Comparison of ENCODE assay signal across 10 cellular contexts in the genomic region with DNA sequence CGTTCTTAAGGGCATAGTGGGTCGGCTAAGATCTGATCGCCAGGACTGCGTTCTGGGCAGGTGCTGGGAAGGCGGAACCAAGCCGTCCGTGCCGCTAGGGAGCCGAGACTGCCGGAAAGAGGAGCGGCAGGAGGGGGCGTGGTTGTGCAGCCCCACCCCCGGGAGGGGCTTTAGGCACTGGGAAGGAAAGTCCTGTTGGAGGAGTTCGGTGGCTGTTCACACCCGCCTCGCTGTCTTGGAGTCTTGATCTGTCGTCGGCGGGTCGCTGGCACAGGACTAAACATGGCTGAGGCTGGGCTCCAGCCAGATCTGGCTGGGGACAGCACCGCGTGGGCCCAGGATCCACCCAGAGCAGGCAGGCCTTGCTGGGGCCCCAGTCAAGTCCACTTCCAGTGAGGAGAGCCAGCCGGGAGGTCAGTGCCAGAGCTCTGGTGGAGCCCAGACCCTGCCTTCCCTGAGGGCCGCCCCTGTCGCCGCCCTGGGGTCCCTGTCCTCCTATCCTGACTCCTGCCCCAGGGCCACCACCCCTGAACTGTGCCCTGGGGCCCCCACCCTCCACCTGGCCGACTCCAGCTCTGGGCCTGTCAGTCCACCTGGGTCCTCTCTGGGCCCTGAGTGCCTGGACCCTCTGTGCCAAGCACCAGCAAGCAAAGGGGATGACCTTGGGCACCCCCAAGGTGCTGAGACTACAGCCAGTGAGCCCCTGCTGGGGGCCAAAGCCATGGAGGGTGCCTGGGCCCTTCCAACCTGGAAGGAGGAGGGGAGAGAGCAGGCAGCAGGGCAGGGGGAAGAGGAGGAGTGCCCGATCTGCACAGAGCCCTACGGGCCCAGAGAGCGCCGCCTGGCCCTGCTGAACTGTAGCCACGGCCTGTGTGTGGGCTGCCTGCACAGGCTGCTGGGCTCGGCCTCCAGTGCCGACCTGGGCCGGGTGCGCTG. TPM values are rescaled to one million over a fixed set of nuclear protein-coding genes. Genes with fewer than 3 reads are reported as not detected.
A peak's percentile ranks its signal among the peaks of the same experiment; 100 is the strongest.
DNase-seq lines count a peak whose midpoint lies in the region; ATAC-seq and TF ChIP-seq lines count a peak whose summit lies in the region.
"Had no signal": no experiment of that assay in that cellular context is flagged by ENCODE, and none has a peak within 500 bp of the region (broad histone marks: within the 10 kb centered on the region; RNA-seq: fewer than 3 reads in every experiment).

No MANE protein-coding gene starts in this region.

- no peaks in the 10 kb centered on the region for H3K9me3 Mint-ChIP-seq in MCF 10A (ENCODE audit: unreplicated experiment)
- no peaks in the 10 kb centered on the region for H3K9me3 Mint-ChIP-seq in activated T-cell treated with anti-CD3 and anti-CD28 coated beads, Interleukin-2, amount 50 U/mL, for 4 hours

- peaks cover 16% of the 10 kb centered on the region for H3K36me3 ChIP-seq in lower lobe of right lung
- H3K36me3 ChIP-seq: thoracic aorta had no signal

- peak overlapping the region; percentile 60 for H3K27ac Mint-ChIP-seq in MCF 10A (ENCODE audit: low read depth, unreplicated experiment)

- BruUV-seq in MCF 10A (replicated peaks; lab: Mats Ljungman, UMichigan), result no TSS peak

- H3K4me1 Mint-ChIP-seq in MCF 10A (ENCODE audit: insufficient read depth, unreplicated experiment), result peaks cover 5% of the 10 kb centered on the region
- no peaks in the 10 kb centered on the region for H3K4me1 Mint-ChIP-seq in activated T-cell treated with anti-CD3 and anti-CD28 coated beads, Interleukin-2, amount 50 U/mL, for 4 hours (ENCODE audit: low read depth)

- H3K27ac ChIP-seq in lower lobe of right lung (peak overlapping the region; percentile 67), caudate nucleus (ENCODE audit: low read depth, low read length) (no peak overlapping the region)
- H3K27ac ChIP-seq: thoracic aorta had no signal

- H3K27me3 ChIP-seq in lower lobe of right lung (ENCODE audit: low read depth), result no peaks in the 10 kb centered on the region

- TF ChIP-seq CTCF in MCF 10A (IDR thresholded peaks at IDR 0.05; ENCODE audit: unreplicated experiment) (no peak), lower lobe of right lung (IDR thresholded peaks at IDR 0.05) (no peak)

- H3K9me3 ChIP-seq in lower lobe of right lung, result no peaks in the 10 kb centered on the region
- H3K9me3 ChIP-seq: thoracic aorta had no signal

- DNase-seq in SIG-M5 treated with dmso at 0.1 percent for 504 hours (lab: John Stamatoyannopoulos, UW; ENCODE audit: unreplicated experiment) (peak; percentile 32), SIG-M5 (lab: John Stamatoyannopoulos, UW) (no peak), MCF 10A (ENCODE audit: unreplicated experiment) (peak; percentile 74), lower lobe of right lung (peak; percentile 85), caudate nucleus (lab: John Stamatoyannopoulos, UW) (no peak)
- DNase-seq in activated CD4-positive, CD25-positive, alpha-beta regulatory T cell treated with anti-CD3 and anti-CD28 coated beads, Interleukin-2, amount 50 U/mL, for 72 hours, result no peak
- no peak for DNase-seq in activated T-cell treated with anti-CD3 and anti-CD28 coated beads, Interleukin-2, amount 50 U/mL, for 4 hours
- DNase-seq: RPMI8226 had no signal

- POLR2A ChIA-PET in MCF 10A (lab: Yijun Ruan, JAX), result interaction anchor here (0.7 to 3.8 kb wide), 7 partner anchors 12 to 134 kb away, joined by 3 to 38 read pairs (median 5); partner anchors contain the start of genes ANAPC2, NDOR1, SSNA1 and TMEM203

- CTCF ChIA-PET in MCF 10A (lab: Yijun Ruan, JAX), result interaction anchor here (1.4 kb wide), 1 partner anchor 11 kb away, joined by 3 read pairs; no protein-coding TSS in a partner anchor

- intact Hi-C loops in MCF 10A (cut with micrococcal nuclease), result no loop called here
- intact Hi-C loops in lower lobe of right lung (cut with DNase I), result no loop called here

- peaks cover 27% of the 10 kb centered on the region for H3K4me1 ChIP-seq in lower lobe of right lung

- H3K4me3 ChIP-seq in lower lobe of right lung, result peak overlapping the region; percentile 47
- H3K4me3 ChIP-seq: thoracic aorta had no signal

- no peaks in the 10 kb centered on the region for H3K27me3 Mint-ChIP-seq in MCF 10A (ENCODE audit: insufficient read depth, unreplicated experiment)
- H3K27me3 Mint-ChIP-seq in activated T-cell treated with anti-CD3 and anti-CD28 coated beads, Interleukin-2, amount 50 U/mL, for 4 hours (ENCODE audit: low read depth), result no peaks in the 10 kb centered on the region

- H3K36me3 Mint-ChIP-seq in MCF 10A (ENCODE audit: insufficient read depth, unreplicated experiment), result peaks cover 12% of the 10 kb centered on the region
- peaks cover 2% of the 10 kb centered on the region for H3K36me3 Mint-ChIP-seq in activated T-cell treated with anti-CD3 and anti-CD28 coated beads, Interleukin-2, amount 50 U/mL, for 4 hours (ENCODE audit: insufficient read depth)

- ATAC-seq in lower lobe of right lung (peak; percentile 71 to 81), GM19395 (IDR thresholded peaks at IDR 0.05; ENCODE audit: unreplicated experiment) (no peak)
- ATAC-seq in activated T-cell treated with anti-CD3 and anti-CD28 coated beads, Interleukin-2, amount 50 U/mL, for 4 hours, result no peak

- H3K4me3 Mint-ChIP-seq in MCF 10A (ENCODE audit: unreplicated experiment), result peak overlapping the region; percentile 70
- no peak overlapping the region for H3K4me3 Mint-ChIP-seq in activated T-cell treated with anti-CD3 and anti-CD28 coated beads, Interleukin-2, amount 50 U/mL, for 4 hours

RNA-seq across cellular contexts. Expression of gene RNF208, which starts 4.5 kb away (rescaled TPM):
- total RNA-seq in MCF 10A (2022), result 2.5 and 3.1 TPM in 2 replicates
- 5.8 TPM for total RNA-seq in lower lobe of right lung
- total RNA-seq in activated T-cell treated with anti-CD3 and anti-CD28 coated beads, Interleukin-2, amount 50 U/mL, for 4 hours, result 1 to 10 TPM; 3.3 to 6.0 (median 4.4) TPM

RNA-seq across cellular contexts. Expression of gene CYSRT1, which starts 7.4 kb away (rescaled TPM):
- total RNA-seq in MCF 10A (2022), result 1.4 and 1.8 TPM in 2 replicates
- 0.59 TPM for total RNA-seq in lower lobe of right lung
- total RNA-seq in activated T-cell treated with anti-CD3 and anti-CD28 coated beads, Interleukin-2, amount 50 U/mL, for 4 hours, result under 1 TPM in 2 of 3 donors, not detected in 1; 0.46 to 0.50 TPM
- total RNA-seq: thoracic aorta had no signal

RNA-seq across cellular contexts. Expression of gene RNF224, which starts 9.8 kb away (rescaled TPM):
- total RNA-seq in MCF 10A (2022) (0.16 and 0.44 TPM in 2 replicates), lower lobe of right lung (0.21 TPM)
- total RNA-seq in activated T-cell treated with anti-CD3 and anti-CD28 coated beads, Interleukin-2, amount 50 U/mL, for 4 hours, result not detected
- total RNA-seq: thoracic aorta had no signal

RNA-seq across cellular contexts. Expression of gene NDOR1, which starts 12.0 kb away (rescaled TPM):
- total RNA-seq in MCF 10A (2022), result 16.6 and 18.0 TPM in 2 replicates
- total RNA-seq in lower lobe of right lung, result 15.6 TPM
- total RNA-seq in activated T-cell treated with anti-CD3 and anti-CD28 coated beads, Interleukin-2, amount 50 U/mL, for 4 hours, result 10 to 100 TPM; 45.2 to 53.7 (median 50.5) TPM

RNA-seq across cellular contexts. Expression of gene TMEM203, which starts 12.1 kb away (rescaled TPM):
- total RNA-seq in MCF 10A (2022) (31.4 and 35.6 TPM in 2 replicates), lower lobe of right lung (26.6 TPM)
- total RNA-seq in activated T-cell treated with anti-CD3 and anti-CD28 coated beads, Interleukin-2, amount 50 U/mL, for 4 hours, result 10 to 100 TPM; 42.3 to 45.1 (median 44.4) TPM

Comparison
In these comparisons a context has a peak if more than half of its experiments do, and no peak if none do; other contexts are left out.
1. DNase-seq: peak in SIG-M5 treated with dmso at 0.1 percent for 504 hours (single experiment), MCF 10A (single experiment) and lower lobe of right lung (single experiment); none in SIG-M5 (single experiment), activated CD4-positive, CD25-positive, alpha-beta regulatory T cell treated with anti-CD3 and anti-CD28 coated beads, Interleukin-2, amount 50 U/mL, for 72 hours (single experiment), caudate nucleus (0 of 61) and activated T-cell treated with anti-CD3 and anti-CD28 coated beads, Interleukin-2, amount 50 U/mL, for 4 hours (single experiment).
2. ATAC-seq: peak in lower lobe of right lung (2 of 2); none in activated T-cell treated with anti-CD3 and anti-CD28 coated beads, Interleukin-2, amount 50 U/mL, for 4 hours (0 of 2) and GM19395 (single experiment).